In genomic region chr20:35776513-35777101, GRCh38 we compare ENCODE assay signal across 8 cellular contexts. TPM values are rescaled to one million over a fixed set of nuclear protein-coding genes. Genes with fewer than 3 reads are reported as not detected.
DNase-seq lines count a peak whose midpoint lies in the region; ATAC-seq and TF ChIP-seq lines count a peak whose summit lies in the region.

No MANE protein-coding gene starts in this region.

- TF ChIP-seq CTCF in vagina (IDR thresholded peaks at IDR 0.05), result no peak

- DNase-seq in Right ventricle myocardium superior (peak; percentile 54), cardiac septum (ENCODE audit: low spot score) (no peak), inferior parietal cortex (ENCODE audit: extremely low spot score) (peak; percentile 21), vagina (ENCODE audit: extremely low spot score in 2 of 2) (no peak)
- no peak for DNase-seq in activated naive CD8-positive, alpha-beta T cell treated with anti-CD3 and anti-CD28 coated beads for 36 hours

- H3K27ac ChIP-seq in vagina, result peak overlapping the region; percentile 56

- peaks cover 60% of the 10 kb centered on the region for H3K4me1 ChIP-seq in vagina

- ATAC-seq in Right ventricle myocardium superior (ENCODE audit: poor library complexity) (peak; percentile 5), HG03159 (IDR thresholded peaks at IDR 0.05; ENCODE audit: unreplicated experiment) (no peak), GM18867 (IDR thresholded peaks at IDR 0.05; ENCODE audit: unreplicated experiment) (no peak), HG02840 (IDR thresholded peaks at IDR 0.05; ENCODE audit: low FRiP score, unreplicated experiment) (no peak)

- peaks cover 44% of the 10 kb centered on the region for H3K4me1 Mint-ChIP-seq in activated naive CD8-positive, alpha-beta T cell treated with anti-CD3 and anti-CD28 coated beads for 36 hours

- H3K36me3 Mint-ChIP-seq in activated naive CD8-positive, alpha-beta T cell treated with anti-CD3 and anti-CD28 coated beads for 36 hours, result peaks cover 33% of the 10 kb centered on the region

- H3K27me3 Mint-ChIP-seq in activated naive CD8-positive, alpha-beta T cell treated with anti-CD3 and anti-CD28 coated beads for 36 hours, result no peaks in the 10 kb centered on the region

- no peak overlapping the region for H3K4me3 Mint-ChIP-seq in activated naive CD8-positive, alpha-beta T cell treated with anti-CD3 and anti-CD28 coated beads for 36 hours

- H3K9me3 Mint-ChIP-seq in activated naive CD8-positive, alpha-beta T cell treated with anti-CD3 and anti-CD28 coated beads for 36 hours, result peaks cover under 1% of the 10 kb centered on the region

- H3K36me3 ChIP-seq in vagina, result peaks cover 0 to 13% of the 10 kb centered on the region in 2 donors

- H3K27me3 ChIP-seq in vagina, result no peaks in the 10 kb centered on the region

- no peak overlapping the region for H3K4me3 ChIP-seq in vagina

- no peak for TF ChIP-seq POLR2A in vagina (IDR thresholded peaks at IDR 0.05)

- intact Hi-C loops in Right ventricle myocardium superior (cut with DNase I), result no loop called here
- intact Hi-C loops in cardiac septum (cut with DNase I), result loop anchor here (10.0 kb wide), 1 partner anchor 178 kb away; the partner anchor contains the start of gene SCAND1
- intact Hi-C loops in vagina (cut with DNase I), result no loop called here

- H3K27ac Mint-ChIP-seq in activated naive CD8-positive, alpha-beta T cell treated with anti-CD3 and anti-CD28 coated beads for 36 hours, result peak overlapping the region; percentile 64

- H3K9me3 ChIP-seq in vagina, result no peaks in the 10 kb centered on the region

RNA-seq across cellular contexts. Expression of gene PHF20, which starts 4.8 kb away (rescaled TPM):
- 37.2 TPM for total RNA-seq in Right ventricle myocardium superior
- total RNA-seq in cardiac septum, result 28.9 TPM
- total RNA-seq in activated naive CD8-positive, alpha-beta T cell treated with anti-CD3 and anti-CD28 coated beads for 36 hours, result 10 to 100 TPM; 50.2 to 50.6 TPM
- total RNA-seq in vagina, result 37.3 TPM

RNA-seq across cellular contexts. Expression of gene RBM39, which starts 34.5 kb away (rescaled TPM):
- total RNA-seq in Right ventricle myocardium superior (134 TPM), cardiac septum (167 TPM), vagina (370 TPM)
- total RNA-seq in activated naive CD8-positive, alpha-beta T cell treated with anti-CD3 and anti-CD28 coated beads for 36 hours, result 100 to 1,000 TPM; 330 to 349 TPM

Comparison
In these comparisons a context has a peak if more than half of its experiments do, and no peak if none do; other contexts are left out.
1. DNase-seq: peak in Right ventricle myocardium superior (single experiment) and inferior parietal cortex (single experiment); none in cardiac septum (single experiment), activated naive CD8-positive, alpha-beta T cell treated with anti-CD3 and anti-CD28 coated beads for 36 hours (single experiment) and vagina (0 of 2).